ENCODE assay signal across 1 cellular context in the genomic region with DNA sequence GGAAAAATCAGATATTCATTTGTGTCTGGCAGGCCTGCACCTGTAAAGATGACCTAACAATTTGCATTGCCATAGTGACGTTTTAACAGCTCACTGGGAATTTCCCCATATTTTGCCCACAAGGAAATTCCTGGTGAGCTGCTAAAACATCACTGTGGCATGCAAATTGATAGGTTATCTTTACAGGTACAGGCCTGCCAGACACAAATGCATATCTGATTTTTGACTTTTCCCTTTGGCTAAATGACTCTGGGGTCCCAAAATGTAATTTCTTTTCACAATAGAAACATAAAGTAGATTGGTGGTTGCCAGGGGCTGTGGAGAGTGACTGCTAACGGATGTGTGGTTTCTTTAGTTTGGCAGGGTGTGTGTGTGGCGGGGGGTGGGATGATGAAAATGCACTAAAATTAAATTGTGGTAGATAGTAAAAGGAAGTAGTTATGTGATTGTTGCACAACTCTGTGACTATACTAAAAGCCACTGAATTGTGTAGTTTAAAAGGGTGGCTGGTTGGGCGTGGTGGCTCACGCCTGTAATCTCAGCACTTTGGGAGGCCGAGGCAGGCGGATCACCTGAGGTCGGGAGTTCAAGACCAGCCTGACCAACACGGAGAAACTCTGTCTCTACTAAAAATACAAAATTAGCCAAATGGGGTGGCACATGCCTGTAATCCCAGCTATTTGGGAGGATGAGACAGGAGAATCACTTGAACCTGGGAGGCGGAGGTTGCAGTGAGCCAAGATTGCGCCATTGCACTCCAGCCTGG.
TF ChIP-seq lines count a peak whose summit lies in the region.

No MANE protein-coding gene starts in this region.

TF ChIP-seq in K562, 482 proteins besides CTCF, POLR2A, EP300 and RAD21 (continued from another document):
- TF ChIP-seq, protein P1, sequence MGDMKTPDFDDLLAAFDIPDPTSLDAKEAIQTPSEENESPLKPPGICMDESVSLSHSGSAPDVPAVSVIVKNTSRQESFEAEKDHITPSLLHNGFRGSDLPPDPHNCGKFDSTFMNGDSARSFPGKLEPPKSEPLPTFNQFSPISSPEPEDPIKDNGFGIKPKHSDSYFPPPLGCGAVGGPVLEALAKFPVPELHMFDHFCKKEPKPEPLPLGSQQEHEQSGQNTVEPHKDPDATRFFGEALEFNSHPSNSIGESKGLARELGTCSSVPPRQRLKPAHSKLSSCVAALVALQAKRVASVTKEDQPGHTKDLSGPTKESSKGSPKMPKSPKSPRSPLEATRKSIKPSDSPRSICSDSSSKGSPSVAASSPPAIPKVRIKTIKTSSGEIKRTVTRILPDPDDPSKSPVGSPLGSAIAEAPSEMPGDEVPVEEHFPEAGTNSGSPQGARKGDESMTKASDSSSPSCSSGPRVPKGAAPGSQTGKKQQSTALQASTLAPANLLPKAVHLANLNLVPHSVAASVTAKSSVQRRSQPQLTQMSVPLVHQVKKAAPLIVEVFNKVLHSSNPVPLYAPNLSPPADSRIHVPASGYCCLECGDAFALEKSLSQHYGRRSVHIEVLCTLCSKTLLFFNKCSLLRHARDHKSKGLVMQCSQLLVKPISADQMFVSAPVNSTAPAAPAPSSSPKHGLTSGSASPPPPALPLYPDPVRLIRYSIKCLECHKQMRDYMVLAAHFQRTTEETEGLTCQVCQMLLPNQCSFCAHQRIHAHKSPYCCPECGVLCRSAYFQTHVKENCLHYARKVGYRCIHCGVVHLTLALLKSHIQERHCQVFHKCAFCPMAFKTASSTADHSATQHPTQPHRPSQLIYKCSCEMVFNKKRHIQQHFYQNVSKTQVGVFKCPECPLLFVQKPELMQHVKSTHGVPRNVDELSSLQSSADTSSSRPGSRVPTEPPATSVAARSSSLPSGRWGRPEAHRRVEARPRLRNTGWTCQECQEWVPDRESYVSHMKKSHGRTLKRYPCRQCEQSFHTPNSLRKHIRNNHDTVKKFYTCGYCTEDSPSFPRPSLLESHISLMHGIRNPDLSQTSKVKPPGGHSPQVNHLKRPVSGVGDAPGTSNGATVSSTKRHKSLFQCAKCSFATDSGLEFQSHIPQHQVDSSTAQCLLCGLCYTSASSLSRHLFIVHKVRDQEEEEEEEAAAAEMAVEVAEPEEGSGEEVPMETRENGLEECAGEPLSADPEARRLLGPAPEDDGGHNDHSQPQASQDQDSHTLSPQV (IDR thresholded peaks at IDR 0.05) = no peak
- no peak for TF ChIP-seq ILK (tag; IDR thresholded peaks at IDR 0.05; ENCODE audit: borderline replicate concordance, low read depth)
- TF ChIP-seq, protein P2, sequence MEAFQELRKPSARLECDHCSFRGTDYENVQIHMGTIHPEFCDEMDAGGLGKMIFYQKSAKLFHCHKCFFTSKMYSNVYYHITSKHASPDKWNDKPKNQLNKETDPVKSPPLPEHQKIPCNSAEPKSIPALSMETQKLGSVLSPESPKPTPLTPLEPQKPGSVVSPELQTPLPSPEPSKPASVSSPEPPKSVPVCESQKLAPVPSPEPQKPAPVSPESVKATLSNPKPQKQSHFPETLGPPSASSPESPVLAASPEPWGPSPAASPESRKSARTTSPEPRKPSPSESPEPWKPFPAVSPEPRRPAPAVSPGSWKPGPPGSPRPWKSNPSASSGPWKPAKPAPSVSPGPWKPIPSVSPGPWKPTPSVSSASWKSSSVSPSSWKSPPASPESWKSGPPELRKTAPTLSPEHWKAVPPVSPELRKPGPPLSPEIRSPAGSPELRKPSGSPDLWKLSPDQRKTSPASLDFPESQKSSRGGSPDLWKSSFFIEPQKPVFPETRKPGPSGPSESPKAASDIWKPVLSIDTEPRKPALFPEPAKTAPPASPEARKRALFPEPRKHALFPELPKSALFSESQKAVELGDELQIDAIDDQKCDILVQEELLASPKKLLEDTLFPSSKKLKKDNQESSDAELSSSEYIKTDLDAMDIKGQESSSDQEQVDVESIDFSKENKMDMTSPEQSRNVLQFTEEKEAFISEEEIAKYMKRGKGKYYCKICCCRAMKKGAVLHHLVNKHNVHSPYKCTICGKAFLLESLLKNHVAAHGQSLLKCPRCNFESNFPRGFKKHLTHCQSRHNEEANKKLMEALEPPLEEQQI (IDR thresholded peaks at IDR 0.05) = no peak
- TF ChIP-seq MCM3 (IDR thresholded peaks at IDR 0.05) = no peak
- TF ChIP-seq ZNF239 (CRISPR knock-in tag; IDR thresholded peaks at IDR 0.05) = no peak
- no peak for TF ChIP-seq NEUROD1 (IDR thresholded peaks at IDR 0.05; ENCODE audit: borderline replicate concordance, low read depth, low read length, partially characterized antibody)
- TF ChIP-seq RCOR1 (IDR thresholded peaks at IDR 0.05; ENCODE audit: borderline replicate concordance in 1 of 2, low read depth in 2 of 2, low read length in 2 of 2) = peak in 1 of 2 experiments; percentile 55; a peak in 1 of 4 replicates
- TF ChIP-seq, protein P3, sequence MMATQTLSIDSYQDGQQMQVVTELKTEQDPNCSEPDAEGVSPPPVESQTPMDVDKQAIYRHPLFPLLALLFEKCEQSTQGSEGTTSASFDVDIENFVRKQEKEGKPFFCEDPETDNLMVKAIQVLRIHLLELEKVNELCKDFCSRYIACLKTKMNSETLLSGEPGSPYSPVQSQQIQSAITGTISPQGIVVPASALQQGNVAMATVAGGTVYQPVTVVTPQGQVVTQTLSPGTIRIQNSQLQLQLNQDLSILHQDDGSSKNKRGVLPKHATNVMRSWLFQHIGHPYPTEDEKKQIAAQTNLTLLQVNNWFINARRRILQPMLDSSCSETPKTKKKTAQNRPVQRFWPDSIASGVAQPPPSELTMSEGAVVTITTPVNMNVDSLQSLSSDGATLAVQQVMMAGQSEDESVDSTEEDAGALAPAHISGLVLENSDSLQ (IDR thresholded peaks at IDR 0.05) = peak; percentile 92
- no peak for TF ChIP-seq HOXB6 (CRISPR knock-in tag; IDR thresholded peaks at IDR 0.05; ENCODE audit: borderline replicate concordance)
- TF ChIP-seq, protein P4, sequence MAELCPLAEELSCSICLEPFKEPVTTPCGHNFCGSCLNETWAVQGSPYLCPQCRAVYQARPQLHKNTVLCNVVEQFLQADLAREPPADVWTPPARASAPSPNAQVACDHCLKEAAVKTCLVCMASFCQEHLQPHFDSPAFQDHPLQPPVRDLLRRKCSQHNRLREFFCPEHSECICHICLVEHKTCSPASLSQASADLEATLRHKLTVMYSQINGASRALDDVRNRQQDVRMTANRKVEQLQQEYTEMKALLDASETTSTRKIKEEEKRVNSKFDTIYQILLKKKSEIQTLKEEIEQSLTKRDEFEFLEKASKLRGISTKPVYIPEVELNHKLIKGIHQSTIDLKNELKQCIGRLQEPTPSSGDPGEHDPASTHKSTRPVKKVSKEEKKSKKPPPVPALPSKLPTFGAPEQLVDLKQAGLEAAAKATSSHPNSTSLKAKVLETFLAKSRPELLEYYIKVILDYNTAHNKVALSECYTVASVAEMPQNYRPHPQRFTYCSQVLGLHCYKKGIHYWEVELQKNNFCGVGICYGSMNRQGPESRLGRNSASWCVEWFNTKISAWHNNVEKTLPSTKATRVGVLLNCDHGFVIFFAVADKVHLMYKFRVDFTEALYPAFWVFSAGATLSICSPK (IDR thresholded peaks at IDR 0.05; ENCODE audit: borderline replicate concordance) = no peak
- TF ChIP-seq BRD4 (IDR thresholded peaks at IDR 0.05) = no peak
